ENCODE assay signal across 17 cellular contexts in genomic region chr4:175874290-175874689, GRCh38.
DNase-seq lines count a peak whose midpoint lies in the region; ATAC-seq and TF ChIP-seq lines count a peak whose summit lies in the region.
"Had no signal": no experiment of that assay in that cellular context is flagged by ENCODE, and none has a peak within 500 bp of the region (broad histone marks: within the 10 kb centered on the region; RNA-seq: fewer than 3 reads in every experiment).

No MANE protein-coding gene starts in this region.

- no peak overlapping the region for H2AFZ ChIP-seq in PC-3 (ENCODE audit: low read length)
- H2AFZ ChIP-seq: GM23338, PC-9 had no signal

- 32 to 60% methylated on average over 4 of the region's 4 CpGs for WGBS in sigmoid colon, 2 donors

- CTCF ChIA-PET in MCF 10A (lab: Yijun Ruan, JAX) (interaction anchor here (0.9 to 1.8 kb wide), 2 partner anchors 17 to 72 kb away, joined by 3 to 5 read pairs; no protein-coding TSS in a partner anchor), PC-3 (lab: Charles Lee) (no interaction called here)

- H3K9me3 ChIP-seq in breast epithelium (peaks cover 4 to 10% of the 10 kb centered on the region in 2 donors), PC-3 (ENCODE audit: low read length) (no peaks in the 10 kb centered on the region), sigmoid colon (peaks cover 0 to 3% (median 0%) of the 10 kb centered on the region in 4 donors)

- intact Hi-C loops in MCF 10A (cut with micrococcal nuclease) (no loop called here), breast epithelium (cut with DNase I; ENCODE audit: low total_unique reads) (no loop called here), PC-3 (cut with micrococcal nuclease) (loop anchor here (5.0 kb wide), 2 partner anchors 162 to 242 kb away; no protein-coding TSS in a partner anchor), sigmoid colon (cut with DNase I) (no loop called here)

- no peak overlapping the region for H3K9ac ChIP-seq in PC-3 (ENCODE audit: low read length)

- H3K9me3 Mint-ChIP-seq in MCF 10A (ENCODE audit: unreplicated experiment) = peaks cover 4% of the 10 kb centered on the region

- no peaks in the 10 kb centered on the region for H3K9me2 ChIP-seq in PC-3 (replicated peaks; ENCODE audit: low read length)

- BruUV-seq in MCF 10A (replicated peaks; lab: Mats Ljungman, UMichigan) (no TSS peak), PC-3 (replicated peaks; lab: Mats Ljungman, UMichigan) (no TSS peak)

- H3K4me3 ChIP-seq in breast epithelium (no peak overlapping the region), PC-3 (ENCODE audit: low read length) (no peak overlapping the region), sigmoid colon (no peak overlapping the region)
- H3K4me3 ChIP-seq: GM23338, PC-9 had no signal

- peaks cover 21% of the 10 kb centered on the region for H3K4me1 Mint-ChIP-seq in MCF 10A (ENCODE audit: insufficient read depth, unreplicated experiment)
- H3K4me1 Mint-ChIP-seq: GM23338 had no signal

- no peaks in the 10 kb centered on the region for H3K27me3 Mint-ChIP-seq in MCF 10A (ENCODE audit: insufficient read depth, unreplicated experiment)

- TF ChIP-seq CTCF in MCF 10A (IDR thresholded peaks at IDR 0.05; ENCODE audit: unreplicated experiment) = no peak
- TF ChIP-seq CTCF in breast epithelium (IDR thresholded peaks at IDR 0.05) = no peak
- no peak for TF ChIP-seq CTCF in PC-3 (conservative IDR thresholded peaks at IDR 0.05; ENCODE audit: low read depth, low read length)
- TF ChIP-seq CTCF in sigmoid colon (IDR thresholded peaks at IDR 0.05) = no peak

- H3K36me3 Mint-ChIP-seq in MCF 10A (ENCODE audit: insufficient read depth, unreplicated experiment) = no peaks in the 10 kb centered on the region

- no peak for TF ChIP-seq POLR2A in breast epithelium (IDR thresholded peaks at IDR 0.05)
- TF ChIP-seq POLR2A in sigmoid colon (IDR thresholded peaks at IDR 0.05) = no peak

- no peak overlapping the region for H3K4me3 Mint-ChIP-seq in MCF 10A (ENCODE audit: unreplicated experiment)
- H3K4me3 Mint-ChIP-seq: GM23338 had no signal

- H3K4me1 ChIP-seq in breast epithelium (no peaks in the 10 kb centered on the region), PC-3 (ENCODE audit: insufficient read depth, low read length) (peaks cover 24% of the 10 kb centered on the region), sigmoid colon (peaks cover 0 to 15% (median 9%) of the 10 kb centered on the region in 4 donors)

- no peaks in the 10 kb centered on the region for H3K79me2 ChIP-seq in PC-3 (ENCODE audit: low read length)

- no peaks in the 10 kb centered on the region for H3K36me3 ChIP-seq in breast epithelium
- H3K36me3 ChIP-seq in PC-3 (ENCODE audit: low read depth, low read length) = no peaks in the 10 kb centered on the region
- H3K36me3 ChIP-seq in sigmoid colon = no peaks in the 10 kb centered on the region

- ATAC-seq in PC-3 = peak; percentile 39
- ATAC-seq in GM21723 (IDR thresholded peaks at IDR 0.05; ENCODE audit: unreplicated experiment) = no peak
- ATAC-seq in HG03565 (IDR thresholded peaks at IDR 0.05; ENCODE audit: unreplicated experiment) = no peak
- ATAC-seq: GM23338 had no signal

- POLR2A ChIA-PET in MCF 10A (lab: Yijun Ruan, JAX) (interaction anchor here (0.7 to 1.5 kb wide), 2 partner anchors 17 to 220 kb away, joined by 3 read pairs; no protein-coding TSS in a partner anchor), PC-3 (lab: Charles Lee; ENCODE audit: unreplicated experiment) (no interaction called here)

- peak; percentile 44 for DNase-seq in MCF 10A (ENCODE audit: unreplicated experiment)
- no peak for DNase-seq in breast epithelium (ENCODE audit: low spot score in 2 of 2)
- DNase-seq in NCI-H524 treated with DMSO at 0.1 percent for 48 hours (lab: John Stamatoyannopoulos, UW) = peak; percentile 0
- DNase-seq in PC-3 = no peak
- no peak for DNase-seq in SK-N-DZ (ENCODE audit: low spot score)
- DNase-seq in sigmoid colon = no peak
- DNase-seq: AML-193, DND-41, GF-D8, KBM-7, NCI-H1092 treated with DMSO at 0.1 percent for 48 hours, NCI-H187 treated with DMSO at 0.1 percent for 48 hours, NCI-H774, PC-9 had no signal

- no peaks in the 10 kb centered on the region for H3F3A ChIP-seq in PC-3 (ENCODE audit: low read length, unreplicated experiment)

- H3K27me3 ChIP-seq in breast epithelium = no peaks in the 10 kb centered on the region
- H3K27me3 ChIP-seq in PC-3 (ENCODE audit: low read length) = no peaks in the 10 kb centered on the region
- H3K27me3 ChIP-seq in sigmoid colon = no peaks in the 10 kb centered on the region

- no peak overlapping the region for H3K4me2 ChIP-seq in PC-3 (ENCODE audit: low read length)
- H3K4me2 ChIP-seq: GM23338, PC-9 had no signal

- no peak overlapping the region for H3K27ac Mint-ChIP-seq in MCF 10A (ENCODE audit: low read depth, unreplicated experiment)
- H3K27ac Mint-ChIP-seq: GM23338 had no signal

- no peak for TF ChIP-seq EP300 in sigmoid colon (IDR thresholded peaks at IDR 0.05)

- H4K20me1 ChIP-seq in PC-3 (ENCODE audit: low read length) = no peaks in the 10 kb centered on the region

- H3K27ac ChIP-seq in breast epithelium = no peak overlapping the region
- H3K27ac ChIP-seq in PC-3 (ENCODE audit: low read length) = no peak overlapping the region
- no peak overlapping the region for H3K27ac ChIP-seq in sigmoid colon
- H3K27ac ChIP-seq: PC-9 had no signal

Comparison
In these comparisons a context has a peak if more than half of its experiments do, and no peak if none do; other contexts are left out.
1. DNase-seq: peak in MCF 10A (single experiment) and NCI-H524 treated with DMSO at 0.1 percent for 48 hours (single experiment); none in breast epithelium (0 of 2), PC-3 (single experiment), SK-N-DZ (single experiment) and sigmoid colon (single experiment).